ENCODE assay signal across 8 cellular contexts in genomic region chr2:238240761-238241711, GRCh38. TPM values are rescaled to one million over a fixed set of nuclear protein-coding genes. Genes with fewer than 3 reads are reported as not detected.
DNase-seq lines count a peak whose midpoint lies in the region; ATAC-seq and TF ChIP-seq lines count a peak whose summit lies in the region.

No MANE protein-coding gene starts in this region.

- H3K4me1 ChIP-seq in left lung (peaks cover 2 to 21% of the 10 kb centered on the region in 2 donors), upper lobe of right lung (peaks cover 5% of the 10 kb centered on the region)

- H3K27ac Mint-ChIP-seq in stimulated activated naive CD8-positive, alpha-beta T cell treated with anti-CD3 and anti-CD28 coated beads, Interleukin-15, amount 100 ng/mL, for 72 hours = no peak overlapping the region

- H3K27ac ChIP-seq in left lung (no peak overlapping the region), upper lobe of right lung (no peak overlapping the region)

- peaks cover 47% of the 10 kb centered on the region for H3K27me3 Mint-ChIP-seq in stimulated activated naive CD8-positive, alpha-beta T cell treated with anti-CD3 and anti-CD28 coated beads, Interleukin-15, amount 100 ng/mL, for 72 hours

- H3K9me3 ChIP-seq in left lung (no peaks in the 10 kb centered on the region), upper lobe of right lung (no peaks in the 10 kb centered on the region)

- intact Hi-C loops in left lung (cut with DNase I) = no loop called here
- intact Hi-C loops in upper lobe of right lung (cut with DNase I) = no loop called here

- DNase-seq in stimulated activated naive CD8-positive, alpha-beta T cell treated with anti-CD3 and anti-CD28 coated beads, Interleukin-15, amount 100 ng/mL, for 72 hours = peak in 1 of 2 donors; percentile 12
- no peak for DNase-seq in stimulated activated naive CD8-positive, alpha-beta T cell treated with anti-CD3 and anti-CD28 coated beads, Interleukin-15, Interleukin-2, amounts not matched to agents 100 U/mL and 50 U/mL, for 24 hours
- peak; percentile 25 for DNase-seq in NCI-H226
- DNase-seq in astrocyte of the hippocampus (ENCODE audit: low read depth, low spot score) = peak; percentile 66
- DNase-seq in left lung = peak; percentile 47 to 90
- peak; percentile 81 for DNase-seq in upper lobe of right lung

- peak overlapping the region; percentile 51 to 84 for H3K4me3 Mint-ChIP-seq in stimulated activated naive CD8-positive, alpha-beta T cell treated with anti-CD3 and anti-CD28 coated beads, Interleukin-15, amount 100 ng/mL, for 72 hours

- H3K9me3 Mint-ChIP-seq in stimulated activated naive CD8-positive, alpha-beta T cell treated with anti-CD3 and anti-CD28 coated beads, Interleukin-15, amount 100 ng/mL, for 72 hours = no peaks in the 10 kb centered on the region

- peaks cover 10 to 54% of the 10 kb centered on the region in 2 donors for H3K27me3 ChIP-seq in left lung
- peaks cover 8% of the 10 kb centered on the region for H3K27me3 ChIP-seq in upper lobe of right lung

- peak overlapping the region in 1 of 2 donors; percentile 58 for H3K4me3 ChIP-seq in left lung
- H3K4me3 ChIP-seq in upper lobe of right lung = peak overlapping the region; percentile 61

- peaks cover 6% of the 10 kb centered on the region for H3K4me1 Mint-ChIP-seq in stimulated activated naive CD8-positive, alpha-beta T cell treated with anti-CD3 and anti-CD28 coated beads, Interleukin-15, amount 100 ng/mL, for 72 hours

- ATAC-seq in stimulated activated naive CD8-positive, alpha-beta T cell treated with anti-CD3 and anti-CD28 coated beads, Interleukin-15, amount 100 ng/mL, for 72 hours = no peak
- no peak for ATAC-seq in stimulated activated naive CD8-positive, alpha-beta T cell treated with anti-CD3 and anti-CD28 coated beads, Interleukin-15, Interleukin-2, amounts not matched to agents 100 U/mL and 50 U/mL, for 24 hours
- ATAC-seq in left lung (peak; percentile 36), upper lobe of right lung (peak; percentile 10), HG02885 (IDR thresholded peaks at IDR 0.05; ENCODE audit: poor library complexity, unreplicated experiment) (no peak), esophagus mucosa (no peak)

- no peak for TF ChIP-seq CTCF in left lung (IDR thresholded peaks at IDR 0.05)
- TF ChIP-seq CTCF in upper lobe of right lung (IDR thresholded peaks at IDR 0.05) = no peak

- H3K36me3 ChIP-seq in left lung (peaks cover 0 to 20% of the 10 kb centered on the region in 2 donors), upper lobe of right lung (peaks cover 12% of the 10 kb centered on the region)

RNA-seq across cellular contexts. Expression of gene HES6, which starts 1.2 kb away (rescaled TPM):
- 1 to 10 TPM; 7.6 to 8.8 TPM for total RNA-seq in left lung
- total RNA-seq in upper lobe of right lung = 7.3 TPM
- 2.2 TPM for total RNA-seq in esophagus mucosa

RNA-seq across cellular contexts. Expression of gene ILKAP, which starts 37.5 kb away (rescaled TPM):
- total RNA-seq in left lung = 10 to 100 TPM; 30.6 to 40.5 TPM
- 47.2 TPM for total RNA-seq in upper lobe of right lung
- total RNA-seq in esophagus mucosa = 29.5 TPM

RNA-seq across cellular contexts. Expression of gene PER2, which starts 47.4 kb away (rescaled TPM):
- total RNA-seq in left lung (10 to 100 TPM in 1 of 2 donors, 1 to 10 TPM in 1; 7.7 to 14.2 TPM), upper lobe of right lung (22.7 TPM), esophagus mucosa (18.7 TPM)

Comparison
In these comparisons a context has a peak if more than half of its experiments do, and no peak if none do; other contexts are left out.
1. ATAC-seq: peak in left lung (single experiment) and upper lobe of right lung (single experiment); none in stimulated activated naive CD8-positive, alpha-beta T cell treated with anti-CD3 and anti-CD28 coated beads, Interleukin-15, amount 100 ng/mL, for 72 hours (single experiment), stimulated activated naive CD8-positive, alpha-beta T cell treated with anti-CD3 and anti-CD28 coated beads, Interleukin-15, Interleukin-2, amounts not matched to agents 100 U/mL and 50 U/mL, for 24 hours (single experiment), HG02885 (single experiment) and esophagus mucosa (single experiment).